ENCODE assay signal across 34 cellular contexts in the genomic region with DNA sequence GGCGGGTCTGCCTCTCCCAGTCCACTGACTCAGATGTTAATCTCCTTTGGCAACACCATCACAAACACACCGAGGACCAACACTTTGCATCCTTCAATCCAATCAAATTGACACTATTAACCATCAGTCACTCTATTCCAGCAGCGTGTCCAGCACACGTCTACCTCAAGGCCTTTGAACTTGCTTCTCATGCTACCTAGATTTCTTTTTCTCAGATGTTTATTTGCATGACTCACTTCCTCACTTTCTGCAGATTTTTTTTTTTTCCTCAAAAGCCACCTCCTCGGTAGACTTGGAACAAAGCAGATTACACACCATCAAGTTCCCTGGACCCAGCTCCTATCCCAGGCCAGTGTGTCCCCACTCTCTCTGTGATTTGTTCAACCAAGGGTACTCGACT. TPM values are rescaled to one million over a fixed set of nuclear protein-coding genes. Genes with fewer than 3 reads are reported as not detected.
DNase-seq lines count a peak whose midpoint lies in the region; TF ChIP-seq lines count a peak whose summit lies in the region.
"Had no signal": no experiment of that assay in that cellular context is flagged by ENCODE, and none has a peak within 500 bp of the region (broad histone marks: within the 10 kb centered on the region; RNA-seq: fewer than 3 reads in every experiment).

No MANE protein-coding gene starts in this region.

- no peaks in the 10 kb centered on the region for H4K20me1 ChIP-seq in mammary epithelial cell (ENCODE audit: insufficient read depth, low read length)

- intact Hi-C loops in mammary epithelial cell (cut with micrococcal nuclease) (loop anchor here (5.0 to 10.0 kb wide), 2 partner anchors 108 to 1410 kb away; no protein-coding TSS in a partner anchor), breast epithelium (cut with DNase I; ENCODE audit: low total_unique reads) (no loop called here), prostate gland (cut with DNase I) (no loop called here)

- TF ChIP-seq POLR2A in breast epithelium (IDR thresholded peaks at IDR 0.05) (no peak), prostate gland (IDR thresholded peaks at IDR 0.05) (no peak)

- H3K36me3 ChIP-seq in mammary epithelial cell (ENCODE audit: insufficient read depth, low read length) (no peaks in the 10 kb centered on the region), breast epithelium (no peaks in the 10 kb centered on the region), prostate gland (no peaks in the 10 kb centered on the region)
- H3K36me3 ChIP-seq: BE2C, HAP-1, neural progenitor cell, pancreas, right atrium auricular region had no signal

- dilution Hi-C loops in mammary epithelial cell (cut with HindIII; ENCODE audit: low sequenced_read_pairs) = no loop called here

- H3K4me3 ChIP-seq in mammary epithelial cell (replicated peaks in 1 of 3; ENCODE audit: insufficient read depth in 1 of 3, low read depth in 2 of 3, low read length in 3 of 3) = no peak overlapping the region
- no peak overlapping the region for H3K4me3 ChIP-seq in breast epithelium
- no peak overlapping the region for H3K4me3 ChIP-seq in prostate gland
- H3K4me3 ChIP-seq: HAP-1, neural progenitor cell, pancreas, right atrium auricular region, smooth muscle cell had no signal

- TF ChIP-seq CTCF in mammary epithelial cell (conservative IDR thresholded peaks at IDR 0.05 in 1 of 2, IDR thresholded peaks at IDR 0.05 in 1 of 2; ENCODE audit: extremely low read depth in 1 of 2, insufficient read depth in 1 of 2, low read depth in 1 of 2, low read length in 2 of 2) (no peak), breast epithelium (IDR thresholded peaks at IDR 0.05) (no peak), prostate gland (IDR thresholded peaks at IDR 0.05) (no peak)

- BruUV-seq in mammary epithelial cell (replicated peaks; lab: Mats Ljungman, UMichigan) = no TSS peak

- H3K27me3 ChIP-seq in mammary epithelial cell (ENCODE audit: insufficient read depth, low read length) = no peaks in the 10 kb centered on the region
- peaks cover 0 to 40% of the 10 kb centered on the region in 2 donors for H3K27me3 ChIP-seq in breast epithelium
- H3K27me3 ChIP-seq in prostate gland (replicated peaks; ENCODE audit: insufficient read depth) = no peaks in the 10 kb centered on the region
- H3K27me3 ChIP-seq: BE2C, neural progenitor cell, right atrium auricular region had no signal

- H3K9ac ChIP-seq in mammary epithelial cell (ENCODE audit: insufficient read depth, low read length) = no peak overlapping the region
- H3K9ac ChIP-seq: neural progenitor cell had no signal

- CTCF ChIA-PET in mammary epithelial cell (lab: Charles Lee; ENCODE audit: low non-redundant PET) = no interaction called here

- no peak overlapping the region for H3K4me2 ChIP-seq in mammary epithelial cell (ENCODE audit: insufficient read depth, low read depth, low read length)
- H3K4me2 ChIP-seq: neural progenitor cell, smooth muscle cell had no signal

- H3K27ac ChIP-seq in mammary epithelial cell (ENCODE audit: insufficient read depth, low read depth, low read length) = no peak overlapping the region
- no peak overlapping the region for H3K27ac ChIP-seq in breast epithelium
- no peak overlapping the region for H3K27ac ChIP-seq in prostate gland
- H3K27ac ChIP-seq: neural progenitor cell, pancreas, right atrium auricular region had no signal

- H3K79me2 ChIP-seq in mammary epithelial cell (ENCODE audit: insufficient read depth, low read length) = no peaks in the 10 kb centered on the region

- H2AFZ ChIP-seq in mammary epithelial cell (ENCODE audit: low read depth, low read length) = no peak overlapping the region
- H2AFZ ChIP-seq: neural progenitor cell had no signal

- in situ Hi-C loops in mammary epithelial cell (cut with MboI; ENCODE audit: low sequenced_read_pairs in 2 of 2) = no loop called here

- H3K9me3 ChIP-seq in mammary epithelial cell (replicated peaks; ENCODE audit: insufficient read depth, low read length) (no peaks in the 10 kb centered on the region), breast epithelium (no peaks in the 10 kb centered on the region), prostate gland (no peaks in the 10 kb centered on the region)
- H3K9me3 ChIP-seq: BE2C, HAP-1, pancreas, right atrium auricular region had no signal

- no peaks in the 10 kb centered on the region for H3K4me1 ChIP-seq in mammary epithelial cell (ENCODE audit: insufficient read depth, low read length)
- H3K4me1 ChIP-seq in breast epithelium = no peaks in the 10 kb centered on the region
- no peaks in the 10 kb centered on the region for H3K4me1 ChIP-seq in prostate gland (replicated peaks)
- H3K4me1 ChIP-seq: BE2C, HAP-1, neural progenitor cell, pancreas, right atrium auricular region had no signal

- WGBS in mammary epithelial cell (ENCODE audit: low coverage, missing lambda C conversion rate) = 75% methylated on average over 6 of the region's 6 CpGs
- 79% methylated on average over 6 of the region's 6 CpGs for WGBS in prostate gland

- DNase-seq in mammary epithelial cell (peak; percentile 24), breast epithelium (ENCODE audit: low spot score in 2 of 2) (no peak), M059J (ENCODE audit: low read depth) (peak; percentile 75), dermis blood vessel endothelial cell (peak; percentile 12), NCI-H524 treated with DMSO at 0.1 percent for 48 hours (lab: John Stamatoyannopoulos, UW) (no peak), prostate gland (ENCODE audit: low spot score) (no peak), NAMALWA (ENCODE audit: low spot score) (no peak)
- DNase-seq: ACHN; activated CD4-positive, alpha-beta memory T cell treated with anti-CD3 and anti-CD28 coated beads, Interleukin-2, amount 10 ng/mL, durations not matched to agents 7 days and 5 days; activated CD4-positive, CD25-positive, alpha-beta regulatory T cell treated with anti-CD3 and anti-CD28 coated beads, Interleukin-2, amount 50 U/mL, for 72 hours; activated CD8-positive, alpha-beta memory T cell treated with anti-CD3 and anti-CD28 coated beads, Interleukin-2, amount 50 U/mL, for 4 hours; activated naive CD4-positive, alpha-beta T cell treated with anti-CD3 and anti-CD28 coated beads, Interleukin-2, amount 50 U/mL, for 16 hours; BE2C; effector memory CD4-positive, alpha-beta T cell; erythroblast; glutamatergic neuron; islet precursor cell; left ventricle myocardium superior; NCI-H1092; NCI-H1694 treated with DMSO at 0.1 percent for 48 hours; NCI-H524; NK-92 treated with Interleukin-12 subunit alpha and Interleukin-12 subunit beta, amount 100 ng/mL, for 24 hours; pancreas; Right ventricle myocardium superior; stimulated activated CD4-positive, alpha-beta T cell treated with anti-CD3 and anti-CD28 coated beads, Interleukin-1b, Interleukin-23, amount 100 ng/mL, for 48 hours; stimulated activated naive CD8-positive, alpha-beta T cell treated with anti-CD3 and anti-CD28 coated beads, Interleukin-15, Interleukin-2, amounts not matched to agents 100 U/mL and 50 U/mL, for 24 hours had no signal

RNA-seq across cellular contexts. Expression of gene SUPT20HL2, which starts 49.5 kb away (rescaled TPM):
- total RNA-seq in mammary epithelial cell (not detected), breast epithelium (not detected), dermis blood vessel endothelial cell (not detected in 2 replicates), prostate gland (10 to 100 TPM in 1 of 2 donors, under 1 TPM in 1; 0.14 to 10.5 TPM)
- not detected for polyA plus RNA-seq in mammary epithelial cell
- polyA minus RNA-seq in mammary epithelial cell = not detected
- 0.17 TPM in 1 of 2 replicates, not detected in the other for total RNA-seq in M059J (2014; rRNA removed; shearing (Covaris generic))
- total RNA-seq: activated CD4-positive, alpha-beta memory T cell treated with anti-CD3 and anti-CD28 coated beads, Interleukin-2, amount 10 ng/mL, durations not matched to agents 7 days and 5 days; G401; left ventricle myocardium superior; myocyte; pancreas; right atrium auricular region; Right ventricle myocardium superior; T-helper 2 cell treated with Interferon-gamma antibody and Interleukin-4, amounts not matched to agents 100 ng/mL and 5 ng/mL, for 36 hours; temporal lobe had no signal
- polyA plus RNA-seq: pancreas, smooth muscle cell had no signal

Comparison
In these comparisons a context has a peak if more than half of its experiments do, and no peak if none do; other contexts are left out.
1. DNase-seq: peak in mammary epithelial cell (single experiment), M059J (single experiment) and dermis blood vessel endothelial cell (single experiment); none in breast epithelium (0 of 2), NCI-H524 treated with DMSO at 0.1 percent for 48 hours (single experiment), prostate gland (single experiment) and NAMALWA (single experiment).